ENCODE assay signal across 8 cellular contexts in the genomic region with DNA sequence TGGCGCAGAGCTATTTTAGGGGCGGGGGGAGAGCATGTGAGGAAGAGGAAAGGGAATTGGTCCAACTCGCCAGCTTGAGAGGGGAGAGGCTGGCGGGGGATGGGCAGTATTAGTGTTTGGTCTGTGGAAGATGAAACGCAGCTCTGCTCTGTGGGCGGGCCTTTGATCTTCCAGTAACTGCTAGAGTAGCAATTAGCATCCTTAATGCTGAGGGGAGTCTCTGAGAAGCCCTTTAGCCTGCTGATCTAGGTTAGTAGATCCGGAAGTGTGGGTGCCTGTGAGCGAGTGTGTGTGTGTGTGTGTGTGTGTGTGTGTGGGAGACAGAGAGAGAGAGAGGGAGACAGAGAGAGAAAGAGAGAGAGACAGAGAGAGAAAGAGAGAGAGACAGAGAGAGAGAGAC.
DNase-seq lines count a peak whose midpoint lies in the region; ATAC-seq and TF ChIP-seq lines count a peak whose summit lies in the region.

No MANE protein-coding gene starts in this region.

- no peaks in the 10 kb centered on the region for H3K36me3 Mint-ChIP-seq in chondrocyte (ENCODE audit: low read depth)
- H3K36me3 Mint-ChIP-seq in stimulated activated effector memory CD8-positive, alpha-beta T cell treated with anti-CD3 and anti-CD28 coated beads, Interleukin-12 subunit alpha, Interleukin-12 subunit beta, amount 100 ng/mL, for 72 hours, result peaks cover 20% of the 10 kb centered on the region
- H3K36me3 Mint-ChIP-seq in Caco-2 (ENCODE audit: insufficient read depth, unreplicated experiment), result no peaks in the 10 kb centered on the region

- H3K4me1 ChIP-seq in Caco-2, result no peaks in the 10 kb centered on the region

- peak overlapping the region; percentile 16; the same call in 1 of the 2 replicates for H3K4me3 ChIP-seq in AG04449 (ENCODE audit: low read depth, low read length)
- H3K4me3 ChIP-seq in Caco-2 (ENCODE audit: low read depth, low read length), result no peak overlapping the region

- TF ChIP-seq CTCF in AG04449 (IDR thresholded peaks at IDR 0.05; ENCODE audit: insufficient read depth, low read length, missing control alignments) (no peak), chondrocyte (IDR thresholded peaks at IDR 0.05) (no peak), Caco-2 (IDR thresholded peaks at IDR 0.05; ENCODE audit: insufficient read depth in 1 of 2, low read depth in 1 of 2, low read length in 1 of 2, severe bottlenecking in 1 of 2, unreplicated experiment in 1 of 2) (no peak)

- DNase-seq in AG04449 (ENCODE audit: low read depth, low spot score) (no peak), LHCN-M2 (ENCODE audit: low read depth) (peak; percentile 7), chondrocyte (ENCODE audit: low spot score) (no peak), myocyte (ENCODE audit: low read depth) (peak; percentile 22), Caco-2 (no peak)
- DNase-seq in activated CD4-positive, CD25-positive, alpha-beta regulatory T cell treated with anti-CD3 and anti-CD28 coated beads, Interleukin-2, amount 50 U/mL, for 16 hours (ENCODE audit: low read depth, low spot score), result peak; percentile 50
- peak; percentile 29 to 82 for DNase-seq in stimulated activated effector memory CD8-positive, alpha-beta T cell treated with anti-CD3 and anti-CD28 coated beads, Interleukin-12 subunit alpha, Interleukin-12 subunit beta, amount 100 ng/mL, for 72 hours (ENCODE audit: low spot score in 2 of 2)

- H3K36me3 ChIP-seq in Caco-2 (ENCODE audit: control insufficient read depth, insufficient read depth, low read length), result no peaks in the 10 kb centered on the region

- intact Hi-C loops in Caco-2 (cut with micrococcal nuclease; ENCODE audit: unreplicated experiment), result no loop called here

- CTCF ChIA-PET in AG04449 (lab: Yijun Ruan, JAX), result interaction anchor here (6.3 kb wide), 1 partner anchor 20 kb away, joined by 28 read pairs; no protein-coding TSS in a partner anchor
- CTCF ChIA-PET in Caco-2 (lab: Charles Lee), result no interaction called here

- peak; percentile 61 for ATAC-seq in stimulated activated effector memory CD8-positive, alpha-beta T cell treated with anti-CD3 and anti-CD28 coated beads, Interleukin-12 subunit alpha, Interleukin-12 subunit beta, amount 100 ng/mL, for 72 hours
- ATAC-seq in GM21528 (IDR thresholded peaks at IDR 0.05; ENCODE audit: low FRiP score, unreplicated experiment), result no peak

- H3K27me3 Mint-ChIP-seq in chondrocyte (ENCODE audit: low read depth) (no peaks in the 10 kb centered on the region), Caco-2 (ENCODE audit: insufficient read depth, unreplicated experiment) (peaks cover 6% of the 10 kb centered on the region)

- POLR2A ChIA-PET in AG04449 (lab: Yijun Ruan, JAX) (no interaction called here), Caco-2 (lab: Charles Lee) (no interaction called here)

- H3K4me3 Mint-ChIP-seq in chondrocyte (ENCODE audit: unreplicated experiment) (peak overlapping the region; percentile 62), Caco-2 (ENCODE audit: unreplicated experiment) (no peak overlapping the region)
- peak overlapping the region; percentile 66 for H3K4me3 Mint-ChIP-seq in stimulated activated effector memory CD8-positive, alpha-beta T cell treated with anti-CD3 and anti-CD28 coated beads, Interleukin-12 subunit alpha, Interleukin-12 subunit beta, amount 100 ng/mL, for 72 hours

- no TSS peak for BruUV-seq in Caco-2 (replicated peaks; lab: Mats Ljungman, UMichigan)

- H3K27ac Mint-ChIP-seq in chondrocyte (ENCODE audit: unreplicated experiment) (no peak overlapping the region), Caco-2 (ENCODE audit: unreplicated experiment) (no peak overlapping the region)
- H3K27ac Mint-ChIP-seq in stimulated activated effector memory CD8-positive, alpha-beta T cell treated with anti-CD3 and anti-CD28 coated beads, Interleukin-12 subunit alpha, Interleukin-12 subunit beta, amount 100 ng/mL, for 72 hours, result peak overlapping the region; percentile 91

- H3K27me3 ChIP-seq in Caco-2 (replicated peaks; ENCODE audit: control insufficient read depth, insufficient read depth, low read length), result no peaks in the 10 kb centered on the region

- H3K9me3 Mint-ChIP-seq in chondrocyte (ENCODE audit: low read depth), result no peaks in the 10 kb centered on the region
- no peaks in the 10 kb centered on the region for H3K9me3 Mint-ChIP-seq in stimulated activated effector memory CD8-positive, alpha-beta T cell treated with anti-CD3 and anti-CD28 coated beads, Interleukin-12 subunit alpha, Interleukin-12 subunit beta, amount 100 ng/mL, for 72 hours
- no peaks in the 10 kb centered on the region for H3K9me3 Mint-ChIP-seq in Caco-2 (ENCODE audit: unreplicated experiment)

- H3K4me1 Mint-ChIP-seq in chondrocyte (ENCODE audit: low read depth) (peaks cover 9% of the 10 kb centered on the region), Caco-2 (ENCODE audit: low read depth, unreplicated experiment) (peaks cover 6% of the 10 kb centered on the region)
- peaks cover 65% of the 10 kb centered on the region for H3K4me1 Mint-ChIP-seq in stimulated activated effector memory CD8-positive, alpha-beta T cell treated with anti-CD3 and anti-CD28 coated beads, Interleukin-12 subunit alpha, Interleukin-12 subunit beta, amount 100 ng/mL, for 72 hours

- no peaks in the 10 kb centered on the region for H3K9me3 ChIP-seq in Caco-2

Comparison
In these comparisons a context has a peak if more than half of its experiments do, and no peak if none do; other contexts are left out.
1. DNase-seq: peak in LHCN-M2 (single experiment), activated CD4-positive, CD25-positive, alpha-beta regulatory T cell treated with anti-CD3 and anti-CD28 coated beads, Interleukin-2, amount 50 U/mL, for 16 hours (single experiment), myocyte (single experiment) and stimulated activated effector memory CD8-positive, alpha-beta T cell treated with anti-CD3 and anti-CD28 coated beads, Interleukin-12 subunit alpha, Interleukin-12 subunit beta, amount 100 ng/mL, for 72 hours (2 of 2); none in AG04449 (single experiment), chondrocyte (single experiment) and Caco-2 (0 of 2).